ENCODE assay signal across 13 cellular contexts in genomic region chr11:72716291-72716690, GRCh38. TPM values are rescaled to one million over a fixed set of nuclear protein-coding genes. Genes with fewer than 3 reads are reported as not detected.
A peak's percentile ranks its signal among the peaks of the same experiment; 100 is the strongest.
DNase-seq lines count a peak whose midpoint lies in the region; ATAC-seq and TF ChIP-seq lines count a peak whose summit lies in the region.
"Had no signal": no experiment of that assay in that cellular context is flagged by ENCODE, and none has a peak within 500 bp of the region (broad histone marks: within the 10 kb centered on the region; RNA-seq: fewer than 3 reads in every experiment).

No MANE protein-coding gene starts in this region.

- H3K36me3 Mint-ChIP-seq in immature natural killer cell, result no peaks in the 10 kb centered on the region

- TF ChIP-seq CTCF in left ventricle myocardium inferior (IDR thresholded peaks at IDR 0.05; ENCODE audit: borderline replicate concordance), result no peak
- TF ChIP-seq CTCF in heart right ventricle (IDR thresholded peaks at IDR 0.05), result no peak
- no peak for TF ChIP-seq CTCF in RWPE1 (conservative IDR thresholded peaks at IDR 0.05; ENCODE audit: low read depth)

- intact Hi-C loops in left ventricle myocardium inferior (cut with micrococcal nuclease), result no loop called here
- intact Hi-C loops in heart right ventricle (cut with DNase I), result no loop called here

- H3K36me3 ChIP-seq in left ventricle myocardium inferior (peaks cover 12% of the 10 kb centered on the region), heart right ventricle (peaks cover 0 to 81% (median 0%) of the 10 kb centered on the region in 9 donors)
- H3K36me3 ChIP-seq: ovary had no signal

- WGBS in heart right ventricle, 2 donors, result 39 to 54% methylated on average over 7 of the region's 7 CpGs

- H3K9me3 Mint-ChIP-seq in immature natural killer cell, result no peaks in the 10 kb centered on the region
- H3K9me3 Mint-ChIP-seq: activated naive CD8-positive, alpha-beta T cell treated with anti-CD3 and anti-CD28 coated beads, Interleukin-2, amount 50 U/mL, for 24 hours had no signal

- no peaks in the 10 kb centered on the region for H3K9me3 ChIP-seq in left ventricle myocardium inferior (replicated peaks)
- H3K9me3 ChIP-seq in heart right ventricle, result no peaks in the 10 kb centered on the region
- H3K9me3 ChIP-seq: ovary, vagina had no signal

- DNase-seq in left ventricle myocardium inferior, result no peak
- DNase-seq in heart right ventricle, result no peak
- no peak for DNase-seq in RWPE1 (ENCODE audit: low spot score)
- no peak for DNase-seq in immature natural killer cell
- no peak for DNase-seq in NK-92 (lab: John Stamatoyannopoulos, UW; ENCODE audit: unreplicated experiment)
- DNase-seq in NCI-H524 treated with DMSO at 0.1 percent for 48 hours (lab: John Stamatoyannopoulos, UW), result no peak
- no peak for DNase-seq in stimulated activated CD4-positive, alpha-beta T cell treated with anti-CD3 and anti-CD28 coated beads, Interleukin-15, amount 100 ng/mL, for 24 hours
- DNase-seq: activated naive CD8-positive, alpha-beta T cell treated with anti-CD3 and anti-CD28 coated beads, Interleukin-2, amount 50 U/mL, for 24 hours; NCI-H774; ovary had no signal

- H3K4me1 ChIP-seq in left ventricle myocardium inferior (peaks cover 96% of the 10 kb centered on the region), heart right ventricle (peaks cover 26 to 90% (median 82%) of the 10 kb centered on the region in 9 donors)

- no peak overlapping the region for H3K4me3 Mint-ChIP-seq in immature natural killer cell
- H3K4me3 Mint-ChIP-seq: activated naive CD8-positive, alpha-beta T cell treated with anti-CD3 and anti-CD28 coated beads, Interleukin-2, amount 50 U/mL, for 24 hours had no signal

- H3K4me1 Mint-ChIP-seq in immature natural killer cell, result peaks cover 72 to 82% of the 10 kb centered on the region in 2 donors

- CTCF ChIA-PET in RWPE1 (lab: Yijun Ruan, JAX), result interaction anchor here (0.7 kb wide), 1 partner anchor 97 kb away, joined by 4 read pairs; no protein-coding TSS in a partner anchor

- POLR2A ChIA-PET in RWPE1 (lab: Yijun Ruan, JAX; ENCODE audit: low non-redundant PET), result no interaction called here

- ATAC-seq in heart right ventricle, result no peak
- ATAC-seq: activated naive CD8-positive, alpha-beta T cell treated with anti-CD3 and anti-CD28 coated beads, Interleukin-2, amount 50 U/mL, for 24 hours; left lobe of liver had no signal

- peaks cover 6 to 15% (median 10%) of the 10 kb centered on the region in 3 donors for H3K27me3 Mint-ChIP-seq in immature natural killer cell (ENCODE audit: low read depth in 3 of 3)
- H3K27me3 Mint-ChIP-seq: activated naive CD8-positive, alpha-beta T cell treated with anti-CD3 and anti-CD28 coated beads, Interleukin-2, amount 50 U/mL, for 24 hours had no signal

- H3K27ac ChIP-seq in left ventricle myocardium inferior (replicated peaks) (peak overlapping the region; percentile 93), heart right ventricle (peak overlapping the region in 2 of 10 donors; percentile 15 to 42), RWPE1 (0 out of 2 replicates have a peak overlapping the region, but pooled peaks have one; percentile 26), temporal lobe (ENCODE audit: low read depth, low read length) (peak overlapping the region; percentile 81)
- H3K27ac ChIP-seq: ovary, vagina had no signal

- no peaks in the 10 kb centered on the region for H3K27me3 ChIP-seq in left ventricle myocardium inferior (ENCODE audit: low read depth)
- H3K27me3 ChIP-seq in heart right ventricle, result no peaks in the 10 kb centered on the region
- H3K27me3 ChIP-seq: ovary, vagina had no signal

- no peak overlapping the region for H3K4me3 ChIP-seq in left ventricle myocardium inferior
- no peak overlapping the region for H3K4me3 ChIP-seq in heart right ventricle
- H3K4me3 ChIP-seq: ovary, vagina had no signal

- peak overlapping the region in 5 of 6 donors; percentile 36 to 84 (median 66) for H3K27ac Mint-ChIP-seq in immature natural killer cell

RNA-seq across cellular contexts. Expression of gene ARAP1, which starts 35.9 kb away (rescaled TPM):
- total RNA-seq in left ventricle myocardium inferior, result 51.9 TPM
- total RNA-seq in heart right ventricle, result 10 to 100 TPM; 30.4 to 68.3 (median 40.8) TPM
- polyA plus RNA-seq in heart right ventricle, result 10 to 100 TPM; 35.8 to 58.7 TPM
- polyA plus RNA-seq in immature natural killer cell, result 10 to 100 TPM in 2 of 3 donors, 1 to 10 TPM in 1; 4.7 to 34.6 (median 16.4) TPM
- total RNA-seq in temporal lobe, result 30.0 TPM

RNA-seq across cellular contexts. Expression of gene PDE2A, which starts 42.1 kb away (rescaled TPM):
- 19.6 TPM for total RNA-seq in left ventricle myocardium inferior
- total RNA-seq in heart right ventricle, result 10 to 100 TPM; 10.4 to 44.4 (median 30.2) TPM
- 10 to 100 TPM; 28.4 to 47.6 TPM for polyA plus RNA-seq in heart right ventricle
- polyA plus RNA-seq in immature natural killer cell, result not detected
- 80.4 TPM for total RNA-seq in temporal lobe
